25 cellular contexts compared by ENCODE assay signal in the genomic region with DNA sequence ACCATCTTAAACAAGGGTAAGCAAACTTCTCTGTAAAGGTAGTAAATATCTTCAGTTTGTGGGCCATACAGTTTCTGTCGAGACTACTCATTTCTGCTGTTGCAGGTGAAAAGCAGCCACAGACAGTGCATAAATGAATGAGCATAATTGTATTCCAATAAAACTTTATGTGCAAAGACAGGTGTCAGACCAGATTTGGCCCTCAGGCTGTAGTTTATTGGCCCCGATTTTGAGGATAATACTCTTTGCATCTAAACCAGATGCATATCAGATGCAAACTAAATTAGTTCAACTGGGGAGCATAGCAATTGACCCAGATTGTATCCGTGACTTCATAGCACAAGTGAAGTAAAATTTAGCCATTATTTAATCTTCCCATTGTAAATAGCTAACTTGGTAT.
"Had no signal": no experiment of that assay in that cellular context is flagged by ENCODE, and none has a peak within 500 bp of the region (broad histone marks: within the 10 kb centered on the region; RNA-seq: fewer than 3 reads in every experiment).

No MANE protein-coding gene starts in this region.

- H3K36me3 ChIP-seq: esophagus squamous epithelium, neural progenitor cell, suprapubic skin, transverse colon had no signal

- H3K79me2 ChIP-seq: parathyroid adenoma had no signal

- FAIRE-seq: endothelial cell of umbilical vein, islet of Langerhans had no signal

- H3K9me3 ChIP-seq: esophagus squamous epithelium, heart right ventricle, left lung, suprapubic skin, transverse colon had no signal

- H2AFZ ChIP-seq: neural progenitor cell, parathyroid adenoma had no signal

- H3K27ac ChIP-seq: coronary artery, esophagus squamous epithelium, neural progenitor cell, parathyroid adenoma, suprapubic skin, transverse colon had no signal

- H3K9ac ChIP-seq: neural progenitor cell, parathyroid adenoma had no signal

- H3K4me2 ChIP-seq: neural progenitor cell, smooth muscle cell had no signal

- H3K27me3 ChIP-seq: esophagus squamous epithelium, left lung, neural progenitor cell, transverse colon had no signal

- DNase-seq: dermis blood vessel endothelial cell; effector memory CD4-positive, alpha-beta T cell; esophagus squamous epithelium; foreskin melanocyte; glutamatergic neuron; heart right ventricle; hippocampal formation; left cardiac atrium; left lung; mammary epithelial cell; mesendoderm; midbrain; naive thymus-derived CD4-positive, alpha-beta T cell; stimulated activated CD4-positive, alpha-beta T cell treated with anti-CD3 and anti-CD28 coated beads, Interleukin-2, amount 100 ng/mL, for 24 hours; stimulated activated CD4-positive, alpha-beta T cell treated with anti-CD3 and anti-CD28 coated beads, Interleukin-4, amount 100 ng/mL, for 4 hours; stimulated activated naive B cell treated with anti-CD40 and anti-IgM and Interleukin-4, amounts not matched to agents 10 μg/mL and 1 μg/mL and 100 μg/mL, for 72 hours; transverse colon had no signal

- H3K4me3 ChIP-seq: coronary artery, esophagus squamous epithelium, neural progenitor cell, smooth muscle cell, suprapubic skin, transverse colon had no signal

- ATAC-seq: heart right ventricle; left cardiac atrium; left lung; naive thymus-derived CD4-positive, alpha-beta T cell; sciatic nerve; stimulated activated naive B cell treated with anti-CD40 and anti-IgM and Interleukin-4, amounts not matched to agents 10 μg/mL and 1 μg/mL and 100 μg/mL, for 72 hours had no signal

- H3K4me1 ChIP-seq: parathyroid adenoma had no signal
